26 cellular contexts compared by ENCODE assay signal in genomic region chr2:144378551-144378950, GRCh38.
"Had no signal": no experiment of that assay in that cellular context is flagged by ENCODE, and none has a peak within 500 bp of the region (broad histone marks: within the 10 kb centered on the region; RNA-seq: fewer than 3 reads in every experiment).

No MANE protein-coding gene starts in this region.

- DNase-seq: activated CD4-positive, alpha-beta T cell treated with anti-CD3 and anti-CD28 coated beads for 36 hours; activated CD4-positive, alpha-beta T cell treated with anti-CD3 and anti-CD28 coated beads, Interleukin-2, amount 50 U/mL, for 48 hours; activated CD8-positive, alpha-beta memory T cell treated with anti-CD3 and anti-CD28 coated beads, Interleukin-2, amount 10 ng/mL, durations not matched to agents 7 days and 5 days; activated naive CD4-positive, alpha-beta T cell; activated naive CD8-positive, alpha-beta T cell treated with anti-CD3 and anti-CD28 coated beads, Interleukin-2, amount 10 ng/mL, durations not matched to agents 7 days and 5 days; colonic mucosa; endodermal cell; foreskin melanocyte; hypothalamus; kidney; pancreas; stimulated activated CD4-positive, alpha-beta T cell treated with anti-CD3 and anti-CD28 coated beads, Interleukin-12 subunit alpha, Interleukin-12 subunit beta, amount 100 ng/mL, for 4 hours; stimulated activated CD4-positive, alpha-beta T cell treated with anti-CD3 and anti-CD28 coated beads, Interleukin-1b, Interleukin-23, amount 100 ng/mL, for 48 hours; stimulated activated CD8-positive, alpha-beta memory T cell treated with anti-CD3 and anti-CD28 coated beads, Interleukin-4, amount 100 ng/mL, for 48 hours; stimulated activated naive CD4-positive, alpha-beta T cell; substantia nigra; uterus had no signal

- H3K27ac ChIP-seq: colonic mucosa, epithelial cell of prostate, neutrophil, pancreas, tibial nerve, uterus had no signal

- H3K9me3 ChIP-seq: colonic mucosa, neutrophil, pancreas, tibial nerve, uterus had no signal

- H3K4me1 ChIP-seq: colonic mucosa, pancreas, uterus had no signal

- H3K27me3 Mint-ChIP-seq: activated CD8-positive, alpha-beta memory T cell treated with anti-CD3 and anti-CD28 coated beads, Interleukin-2, amount 10 ng/mL, durations not matched to agents 7 days and 5 days; central memory CD8-positive, alpha-beta T cell had no signal

- ATAC-seq: activated CD4-positive, alpha-beta T cell treated with anti-CD3 and anti-CD28 coated beads for 36 hours; activated CD8-positive, alpha-beta memory T cell treated with anti-CD3 and anti-CD28 coated beads, Interleukin-2, amount 10 ng/mL, durations not matched to agents 7 days and 5 days; left lobe of liver; natural killer cell treated with Interleukin-12 subunit alpha and Interleukin-12 subunit beta and Interleukin-15 and Interleukin-18, amount 100 ng/mL, for 72 hours; pancreas; WTC11 had no signal

- H3K36me3 Mint-ChIP-seq: WTC11 had no signal

- H3K4me3 Mint-ChIP-seq: activated CD4-positive, alpha-beta T cell treated with anti-CD3 and anti-CD28 coated beads for 36 hours; activated CD8-positive, alpha-beta memory T cell treated with anti-CD3 and anti-CD28 coated beads, Interleukin-2, amount 10 ng/mL, durations not matched to agents 7 days and 5 days; activated naive CD8-positive, alpha-beta T cell treated with anti-CD3 and anti-CD28 coated beads, Interleukin-2, amount 10 ng/mL, durations not matched to agents 7 days and 5 days; central memory CD8-positive, alpha-beta T cell; endodermal cell; T-helper 2 cell treated with Interferon-gamma antibody and Interleukin-4, amounts not matched to agents 5 μg/mL and 100 μg/mL, for 36 hours; WTC11 had no signal

- H3K4me3 ChIP-seq: colonic mucosa, pancreas, tibial nerve, uterus had no signal

- H3K27ac Mint-ChIP-seq: activated CD8-positive, alpha-beta memory T cell treated with anti-CD3 and anti-CD28 coated beads, Interleukin-2, amount 10 ng/mL, durations not matched to agents 7 days and 5 days; activated naive CD8-positive, alpha-beta T cell treated with anti-CD3 and anti-CD28 coated beads, Interleukin-2, amount 10 ng/mL, durations not matched to agents 7 days and 5 days; endodermal cell; T-helper 2 cell treated with Interferon-gamma antibody and Interleukin-4, amounts not matched to agents 5 μg/mL and 100 μg/mL, for 36 hours; WTC11 had no signal

- H3K27me3 ChIP-seq: brain microvascular endothelial cell, colonic mucosa, neutrophil, pancreas, tibial nerve, uterus had no signal

- H3K9me3 Mint-ChIP-seq: central memory CD8-positive, alpha-beta T cell; endodermal cell; T-helper 2 cell treated with Interferon-gamma antibody and Interleukin-4, amounts not matched to agents 5 μg/mL and 100 μg/mL, for 36 hours had no signal
